Comparison of ENCODE assay signal across 1 cellular context in genomic region chr17:83109386-83109785, GRCh38.
TF ChIP-seq lines count a peak whose summit lies in the region.

No MANE protein-coding gene starts in this region.

TF ChIP-seq in A549, 52 proteins besides CTCF, POLR2A, EP300 and RAD21 (continued from another document):
- no peak for TF ChIP-seq HMGXB4 (CRISPR knock-in tag; IDR thresholded peaks at IDR 0.05; ENCODE audit: borderline replicate concordance)
- TF ChIP-seq ZNF302 (CRISPR knock-in tag; IDR thresholded peaks at IDR 0.05) = no peak
- no peak for TF ChIP-seq ZC3H11A (IDR thresholded peaks at IDR 0.05)
